ENCODE assay signal across 8 cellular contexts in genomic region chr14:101721951-101722661, GRCh38. TPM values are rescaled to one million over a fixed set of nuclear protein-coding genes. Genes with fewer than 3 reads are reported as not detected.
DNase-seq lines count a peak whose midpoint lies in the region; ATAC-seq lines count a peak whose summit lies in the region.

No MANE protein-coding gene starts in this region.

- no peaks in the 10 kb centered on the region for H3K36me3 ChIP-seq in CD4-positive, alpha-beta memory T cell (ENCODE audit: insufficient read depth, low read length)

- peak overlapping the region in 1 of 2 donors; percentile 55 for H3K4me3 ChIP-seq in CD4-positive, alpha-beta memory T cell (ENCODE audit: low read length in 2 of 2)

- H3K27me3 Mint-ChIP-seq in CD4-positive, alpha-beta memory T cell = no peaks in the 10 kb centered on the region
- H3K27me3 Mint-ChIP-seq in IgD-negative memory B cell = peaks cover 16% of the 10 kb centered on the region

- POLR2A ChIA-PET in CD4-positive, alpha-beta memory T cell (lab: Charles Lee; ENCODE audit: partially characterized antibody) = interaction anchor here (0.7 to 5.1 kb wide), 24 partner anchors 9 to 1108 kb away, joined by 3 to 103 read pairs (median 5); partner anchors contain the start of gene PPP2R5C

- H3K9me3 Mint-ChIP-seq in CD4-positive, alpha-beta memory T cell = no peaks in the 10 kb centered on the region
- H3K9me3 Mint-ChIP-seq in IgD-negative memory B cell = no peaks in the 10 kb centered on the region

- H3K4me3 Mint-ChIP-seq in CD4-positive, alpha-beta memory T cell = peak overlapping the region; percentile 66 to 92 (median 82)
- H3K4me3 Mint-ChIP-seq in IgD-negative memory B cell = peak overlapping the region; percentile 1 to 78 (median 23)

- peaks cover 35 to 69% (median 46%) of the 10 kb centered on the region in 4 donors for H3K4me1 Mint-ChIP-seq in CD4-positive, alpha-beta memory T cell
- peaks cover 7 to 10% (median 10%) of the 10 kb centered on the region in 3 donors for H3K4me1 Mint-ChIP-seq in IgD-negative memory B cell

- H3K27ac Mint-ChIP-seq in CD4-positive, alpha-beta memory T cell = peak overlapping the region; percentile 92 to 100 (median 97)
- peak overlapping the region; percentile 3 to 75 (median 64) for H3K27ac Mint-ChIP-seq in IgD-negative memory B cell

- peak overlapping the region; percentile 84 for H3K27ac ChIP-seq in CD4-positive, alpha-beta memory T cell (ENCODE audit: low read depth, low read length)

- ATAC-seq in HG02642 (IDR thresholded peaks at IDR 0.05; ENCODE audit: poor library complexity, unreplicated experiment) (no peak), HG02938 (IDR thresholded peaks at IDR 0.05; ENCODE audit: unreplicated experiment) (no peak)

- intact Hi-C loops in CD4-positive, alpha-beta memory T cell (cut with micrococcal nuclease) = loop anchor here (1.0 to 5.0 kb wide), 6 partner anchors 9 to 365 kb away; partner anchors contain the start of gene HSP90AA1

- CTCF ChIA-PET in CD4-positive, alpha-beta memory T cell (lab: Charles Lee; ENCODE audit: partially characterized antibody) = interaction anchor here (0.7 to 3.1 kb wide), 11 partner anchors 9 to 374 kb away, joined by 3 to 28 read pairs (median 4); no protein-coding TSS in a partner anchor

- H3K4me1 ChIP-seq in CD4-positive, alpha-beta memory T cell (ENCODE audit: insufficient read depth, low read length) = peaks cover 61% of the 10 kb centered on the region

- peak; percentile 90 to 93 (median 91) for DNase-seq in CD4-positive, alpha-beta memory T cell
- DNase-seq in activated CD4-positive, alpha-beta T cell treated with anti-CD3 and anti-CD28 coated beads, Interleukin-2, amount 50 U/mL, for 1 hour = peak; percentile 73
- DNase-seq in epidermal melanocyte (ENCODE audit: insufficient read length, low spot score) = peak; percentile 57
- DNase-seq in renal cortical epithelial cell (ENCODE audit: low read depth) = peak; percentile 29
- DNase-seq in NCI-H1930 (lab: John Stamatoyannopoulos, UW) = no peak

- no peaks in the 10 kb centered on the region for H3K9me3 ChIP-seq in CD4-positive, alpha-beta memory T cell (ENCODE audit: control insufficient read depth in 1 of 2, low read length in 2 of 2)

- no peaks in the 10 kb centered on the region for H3K36me3 Mint-ChIP-seq in CD4-positive, alpha-beta memory T cell
- no peaks in the 10 kb centered on the region for H3K36me3 Mint-ChIP-seq in IgD-negative memory B cell

- no peaks in the 10 kb centered on the region for H3K27me3 ChIP-seq in CD4-positive, alpha-beta memory T cell (ENCODE audit: insufficient read depth, low read length)

RNA-seq across cellular contexts. Expression of gene PPP2R5C, which starts 39.4 kb away (rescaled TPM):
- total RNA-seq in CD4-positive, alpha-beta memory T cell = 100 to 1,000 TPM; 584 to 620 TPM
- polyA plus RNA-seq in CD4-positive, alpha-beta memory T cell = 100 to 1,000 TPM; 273 to 278 TPM
- 106 TPM for polyA plus RNA-seq in IgD-negative memory B cell
- 88.0 and 96.9 TPM in 2 replicates for total RNA-seq in renal cortical epithelial cell

Comparison
In these comparisons a context has a peak if more than half of its experiments do, and no peak if none do; other contexts are left out.
1. DNase-seq: peak in CD4-positive, alpha-beta memory T cell (5 of 5), activated CD4-positive, alpha-beta T cell treated with anti-CD3 and anti-CD28 coated beads, Interleukin-2, amount 50 U/mL, for 1 hour (single experiment), epidermal melanocyte (single experiment) and renal cortical epithelial cell (single experiment); none in NCI-H1930 (0 of 2).